Comparison of ENCODE assay signal across 9 cellular contexts in the genomic region with DNA sequence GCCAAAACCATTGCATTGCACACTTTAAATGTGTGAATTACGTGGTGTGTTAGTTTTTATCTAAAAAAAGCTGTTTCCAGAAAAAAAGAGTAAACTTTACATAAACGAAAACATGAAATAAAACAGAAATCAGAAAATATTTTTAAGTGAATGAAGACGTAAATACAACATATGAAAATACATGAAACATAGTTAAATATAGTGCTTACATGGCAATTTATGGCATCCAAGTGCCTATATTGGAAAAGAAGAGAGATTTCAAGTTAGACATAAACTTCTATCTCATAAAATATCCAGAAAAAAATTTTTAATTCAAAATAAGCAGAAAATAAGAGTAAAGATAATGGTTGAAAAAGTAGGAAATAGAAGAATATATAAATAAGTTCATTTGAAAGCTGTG. TPM values are rescaled to one million over a fixed set of nuclear protein-coding genes. Genes with fewer than 3 reads are reported as not detected.
"Had no signal": no experiment of that assay in that cellular context is flagged by ENCODE, and none has a peak within 500 bp of the region (broad histone marks: within the 10 kb centered on the region; RNA-seq: fewer than 3 reads in every experiment).

No MANE protein-coding gene starts in this region.

- H3K4me3 ChIP-seq: GM23248 had no signal

- H2AFZ ChIP-seq: GM23248 had no signal

- FAIRE-seq: H54, HTR-8/SVneo had no signal

- H3K4me2 ChIP-seq: KMS-11 had no signal

- H3K9ac ChIP-seq: GM23248, KMS-11 had no signal

- H3K27ac ChIP-seq: GM23248, KMS-11 had no signal

- DNase-seq: GM23248, GOT3, H9, HCEC 1CT, KBM-7 had no signal

RNA-seq across cellular contexts. Expression of gene OR8D2, which starts 11.9 kb away (rescaled TPM):
- total RNA-seq: GM23248, H9, HT-29 had no signal
- polyA plus RNA-seq: GM23248 had no signal

RNA-seq across cellular contexts. Expression of gene OR8D1, which starts 18.1 kb away (rescaled TPM):
- total RNA-seq: GM23248, H9, HT-29 had no signal
- polyA plus RNA-seq: GM23248 had no signal

RNA-seq across cellular contexts. Expression of gene OR8B2, which starts 52.4 kb away (rescaled TPM):
- total RNA-seq: GM23248, H9, HT-29 had no signal
- polyA plus RNA-seq: GM23248 had no signal
